In genomic region chr13:80132741-80133601, GRCh38 we compare ENCODE assay signal across 8 cellular contexts.
DNase-seq lines count a peak whose midpoint lies in the region; ATAC-seq and TF ChIP-seq lines count a peak whose summit lies in the region.

No MANE protein-coding gene starts in this region.

- CTCF ChIA-PET in activated CD4-positive, alpha-beta memory T cell treated with anti-CD3 and anti-CD28 coated beads for 36 hours (lab: Charles Lee): no interaction called here

- H3K4me3 ChIP-seq in SK-N-MC (peak overlapping the region; percentile 47), fibroblast of villous mesenchyme (ENCODE audit: low read depth, low read length) (peak overlapping the region; percentile 33), neuron (ENCODE audit: low read length) (peak overlapping the region; percentile 56)

- H3K36me3 ChIP-seq in SK-N-MC (ENCODE audit: insufficient read depth, low read length) (no peaks in the 10 kb centered on the region), neuron (ENCODE audit: insufficient read depth, low read length) (no peaks in the 10 kb centered on the region)

- H3K36me3 Mint-ChIP-seq in activated CD4-positive, alpha-beta memory T cell treated with anti-CD3 and anti-CD28 coated beads for 36 hours: no peaks in the 10 kb centered on the region

- POLR2A ChIA-PET in activated CD4-positive, alpha-beta memory T cell treated with anti-CD3 and anti-CD28 coated beads for 36 hours (lab: Charles Lee): no interaction called here

- no peak for TF ChIP-seq CTCF in fibroblast of villous mesenchyme (IDR thresholded peaks at IDR 0.05; ENCODE audit: insufficient read depth, low read depth, low read length)

- no peaks in the 10 kb centered on the region for H3K9me3 Mint-ChIP-seq in activated CD4-positive, alpha-beta memory T cell treated with anti-CD3 and anti-CD28 coated beads for 36 hours

- H3K27me3 Mint-ChIP-seq in activated CD4-positive, alpha-beta memory T cell treated with anti-CD3 and anti-CD28 coated beads for 36 hours: no peaks in the 10 kb centered on the region

- no peak for ATAC-seq in HG02981 (IDR thresholded peaks at IDR 0.05; ENCODE audit: unreplicated experiment)
- ATAC-seq in activated CD4-positive, CD25-positive, alpha-beta regulatory T cell treated with anti-CD3 and anti-CD28 coated beads, Interleukin-2, amount 50 U/mL, for 24 hours: no peak

- H3K27ac Mint-ChIP-seq in activated CD4-positive, alpha-beta memory T cell treated with anti-CD3 and anti-CD28 coated beads for 36 hours: no peak overlapping the region

- no peaks in the 10 kb centered on the region for H3K4me1 Mint-ChIP-seq in activated CD4-positive, alpha-beta memory T cell treated with anti-CD3 and anti-CD28 coated beads for 36 hours (ENCODE audit: low read depth)

- intact Hi-C loops in activated CD4-positive, alpha-beta memory T cell treated with anti-CD3 and anti-CD28 coated beads for 36 hours (cut with micrococcal nuclease): no loop called here

- H3K27me3 ChIP-seq in neuron (ENCODE audit: insufficient read depth, low read length): no peaks in the 10 kb centered on the region

- H3K9me3 ChIP-seq in SK-N-MC (ENCODE audit: low read depth, low read length) (no peaks in the 10 kb centered on the region), neuron (ENCODE audit: low read length) (no peaks in the 10 kb centered on the region)

- peak overlapping the region; percentile 57; the same call in 1 of the 2 replicates for H3K27ac ChIP-seq in SK-N-MC

- peak overlapping the region; percentile 17 for H2AFZ ChIP-seq in neuron (ENCODE audit: low read depth, low read length)

- H3K4me1 ChIP-seq in neuron (ENCODE audit: insufficient read depth, low read length): peaks cover 29% of the 10 kb centered on the region

- peak; percentile 74 for DNase-seq in EH (ENCODE audit: low read depth)
- DNase-seq in SK-N-MC (ENCODE audit: low read depth, low spot score): no peak
- DNase-seq in fibroblast of villous mesenchyme (ENCODE audit: low read depth): peak; percentile 97
- DNase-seq in NAMALWA (ENCODE audit: low spot score): no peak
- DNase-seq in activated CD4-positive, alpha-beta memory T cell treated with anti-CD3 and anti-CD28 coated beads for 36 hours: no peak

- H3K9ac ChIP-seq in SK-N-MC (ENCODE audit: insufficient read length): no peak overlapping the region

- no peak overlapping the region for H3K4me3 Mint-ChIP-seq in activated CD4-positive, alpha-beta memory T cell treated with anti-CD3 and anti-CD28 coated beads for 36 hours

Comparison
In these comparisons a context has a peak if more than half of its experiments do, and no peak if none do; other contexts are left out.
1. DNase-seq: peak in EH (single experiment) and fibroblast of villous mesenchyme (single experiment); none in SK-N-MC (single experiment), NAMALWA (single experiment) and activated CD4-positive, alpha-beta memory T cell treated with anti-CD3 and anti-CD28 coated beads for 36 hours (single experiment).
2. Peak in every context shown above with its lines, with median percentiles within 50 percentile points of each other: H3K4me3 ChIP-seq.